ENCODE assay signal across 1 cellular context in the genomic region with DNA sequence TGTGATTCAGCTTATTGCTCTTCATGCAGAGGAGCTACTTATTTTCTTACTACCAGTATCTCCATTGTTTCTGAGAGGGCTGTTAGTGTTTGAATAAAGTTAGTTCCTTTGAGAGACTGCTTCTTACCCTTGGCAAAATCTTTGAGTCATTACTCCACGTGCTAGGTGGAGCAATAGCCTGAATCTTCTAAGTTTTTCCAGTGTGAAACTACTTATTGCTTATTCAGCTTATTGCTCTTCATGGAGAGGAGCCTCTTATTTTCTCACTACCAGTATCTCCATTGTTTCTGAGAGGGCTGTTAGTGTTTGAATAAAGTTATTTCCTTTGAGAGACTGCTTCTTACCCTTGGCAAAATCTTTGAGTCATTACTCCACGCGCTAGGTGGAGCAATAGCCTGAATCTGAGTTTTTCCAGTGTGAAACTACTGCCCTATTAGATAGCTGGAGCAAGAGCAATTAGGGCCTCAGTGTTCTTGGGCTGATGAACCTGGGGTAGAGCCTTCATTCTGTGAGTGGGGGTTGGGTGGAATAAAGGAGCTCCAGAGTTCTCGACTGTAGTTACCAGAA.
TF ChIP-seq lines count a peak whose summit lies in the region.

No MANE protein-coding gene starts in this region.

TF ChIP-seq in HCT116, 20 proteins besides CTCF, POLR2A, EP300 and RAD21 (continued from another document):
- TF ChIP-seq, protein P1, sequence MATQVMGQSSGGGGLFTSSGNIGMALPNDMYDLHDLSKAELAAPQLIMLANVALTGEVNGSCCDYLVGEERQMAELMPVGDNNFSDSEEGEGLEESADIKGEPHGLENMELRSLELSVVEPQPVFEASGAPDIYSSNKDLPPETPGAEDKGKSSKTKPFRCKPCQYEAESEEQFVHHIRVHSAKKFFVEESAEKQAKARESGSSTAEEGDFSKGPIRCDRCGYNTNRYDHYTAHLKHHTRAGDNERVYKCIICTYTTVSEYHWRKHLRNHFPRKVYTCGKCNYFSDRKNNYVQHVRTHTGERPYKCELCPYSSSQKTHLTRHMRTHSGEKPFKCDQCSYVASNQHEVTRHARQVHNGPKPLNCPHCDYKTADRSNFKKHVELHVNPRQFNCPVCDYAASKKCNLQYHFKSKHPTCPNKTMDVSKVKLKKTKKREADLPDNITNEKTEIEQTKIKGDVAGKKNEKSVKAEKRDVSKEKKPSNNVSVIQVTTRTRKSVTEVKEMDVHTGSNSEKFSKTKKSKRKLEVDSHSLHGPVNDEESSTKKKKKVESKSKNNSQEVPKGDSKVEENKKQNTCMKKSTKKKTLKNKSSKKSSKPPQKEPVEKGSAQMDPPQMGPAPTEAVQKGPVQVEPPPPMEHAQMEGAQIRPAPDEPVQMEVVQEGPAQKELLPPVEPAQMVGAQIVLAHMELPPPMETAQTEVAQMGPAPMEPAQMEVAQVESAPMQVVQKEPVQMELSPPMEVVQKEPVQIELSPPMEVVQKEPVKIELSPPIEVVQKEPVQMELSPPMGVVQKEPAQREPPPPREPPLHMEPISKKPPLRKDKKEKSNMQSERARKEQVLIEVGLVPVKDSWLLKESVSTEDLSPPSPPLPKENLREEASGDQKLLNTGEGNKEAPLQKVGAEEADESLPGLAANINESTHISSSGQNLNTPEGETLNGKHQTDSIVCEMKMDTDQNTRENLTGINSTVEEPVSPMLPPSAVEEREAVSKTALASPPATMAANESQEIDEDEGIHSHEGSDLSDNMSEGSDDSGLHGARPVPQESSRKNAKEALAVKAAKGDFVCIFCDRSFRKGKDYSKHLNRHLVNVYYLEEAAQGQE (IDR thresholded peaks at IDR 0.05; ENCODE audit: low read depth): no peak
- TF ChIP-seq YY1 (IDR thresholded peaks at IDR 0.05; ENCODE audit: extremely low read depth, insufficient replicate concordance, low read depth, low read length) (no peak), CEBPB (IDR thresholded peaks at IDR 0.05; ENCODE audit: low read depth) (no peak), TCF7L2 (IDR thresholded peaks at IDR 0.05; ENCODE audit: borderline replicate concordance, extremely low read depth, insufficient read depth, insufficient read length) (no peak), EGR1 (IDR thresholded peaks at IDR 0.05; ENCODE audit: low read depth) (no peak), FOSL1 (IDR thresholded peaks at IDR 0.05; ENCODE audit: low read depth) (no peak), EZH2 (IDR thresholded peaks at IDR 0.05) (no peak), ZNF274 (IDR thresholded peaks at IDR 0.05; ENCODE audit: low read depth, low read length) (no peak), SIN3A (IDR thresholded peaks at IDR 0.05; ENCODE audit: low read depth) (no peak)
- TF ChIP-seq, protein P2, sequence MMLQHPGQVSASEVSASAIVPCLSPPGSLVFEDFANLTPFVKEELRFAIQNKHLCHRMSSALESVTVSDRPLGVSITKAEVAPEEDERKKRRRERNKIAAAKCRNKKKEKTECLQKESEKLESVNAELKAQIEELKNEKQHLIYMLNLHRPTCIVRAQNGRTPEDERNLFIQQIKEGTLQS (IDR thresholded peaks at IDR 0.05): no peak
- TF ChIP-seq, protein P3, sequence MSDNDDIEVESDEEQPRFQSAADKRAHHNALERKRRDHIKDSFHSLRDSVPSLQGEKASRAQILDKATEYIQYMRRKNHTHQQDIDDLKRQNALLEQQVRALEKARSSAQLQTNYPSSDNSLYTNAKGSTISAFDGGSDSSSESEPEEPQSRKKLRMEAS (IDR thresholded peaks at IDR 0.05): no peak
